In genomic region chr20:52190437-52191131, GRCh38 we compare ENCODE assay signal across 8 cellular contexts. TPM values are rescaled to one million over a fixed set of nuclear protein-coding genes. Genes with fewer than 3 reads are reported as not detected.
DNase-seq lines count a peak whose midpoint lies in the region; ATAC-seq and TF ChIP-seq lines count a peak whose summit lies in the region.

No MANE protein-coding gene starts in this region.

- TF ChIP-seq RAD21 in liver (IDR thresholded peaks at IDR 0.05), result no peak

- DNase-seq in DMS 273 treated with DMSO at 0.1 percent for 48 hours (lab: John Stamatoyannopoulos, UW), result peak; percentile 2
- peak; percentile 34 for DNase-seq in Jurkat, Clone E6-1 (ENCODE audit: low read depth, low spot score)
- DNase-seq in WERI-Rb-1, result peak; percentile 34
- peak; percentile 40 for DNase-seq in choroid plexus epithelial cell (ENCODE audit: low read depth)
- DNase-seq in stimulated activated CD8-positive, alpha-beta memory T cell treated with anti-CD3 and anti-CD28 coated beads, Interleukin-2, amount 100 ng/mL, for 48 hours (ENCODE audit: low read depth in 2 of 2), result peak; percentile 17 to 19

- H3K36me3 ChIP-seq in WERI-Rb-1 (no peaks in the 10 kb centered on the region; the same call in 1 of the 2 replicates), liver (ENCODE audit: control insufficient read depth in 4 of 4, insufficient read depth in 3 of 4, low read depth in 1 of 4, low read length in 3 of 4) (peaks cover 0 to 5% (median 3%) of the 10 kb centered on the region in 4 donors)

- peaks cover 5 to 17% (median 11%) of the 10 kb centered on the region in 4 donors for H3K4me1 ChIP-seq in liver (ENCODE audit: control insufficient read depth in 4 of 4, insufficient read depth in 4 of 4, low read length in 3 of 4)

- ATAC-seq in GM21423 (IDR thresholded peaks at IDR 0.05; ENCODE audit: unreplicated experiment) (peak; percentile 32), GM21526 (IDR thresholded peaks at IDR 0.05; ENCODE audit: low FRiP score, unreplicated experiment) (no peak)

- H3K27me3 ChIP-seq in WERI-Rb-1 (ENCODE audit: insufficient read depth, low read depth, severe bottlenecking) (no peaks in the 10 kb centered on the region), liver (ENCODE audit: control insufficient read depth in 4 of 4, insufficient read depth in 4 of 4, low read length in 3 of 4) (no peaks in the 10 kb centered on the region)

- H3K9me3 ChIP-seq in WERI-Rb-1 (ENCODE audit: severe bottlenecking) (no peaks in the 10 kb centered on the region), liver (ENCODE audit: control insufficient read depth in 4 of 4, low read length in 3 of 4) (no peaks in the 10 kb centered on the region)

- H3K27ac ChIP-seq in WERI-Rb-1 (peak overlapping the region; percentile 80), liver (ENCODE audit: low read depth in 1 of 2, low read length in 2 of 2) (peak overlapping the region in 1 of 2 donors; percentile 80)

- 18% methylated on average over 15 of the region's 15 CpGs for WGBS in liver

- H3K9ac ChIP-seq in liver (ENCODE audit: low read depth in 1 of 2, low read length in 2 of 2), result peak overlapping the region in 1 of 2 donors; percentile 69

- peak overlapping the region; percentile 87 for H3K4me3 ChIP-seq in Jurkat, Clone E6-1 (ENCODE audit: low read length)
- H3K4me3 ChIP-seq in WERI-Rb-1 (ENCODE audit: low read depth, low read length), result peak overlapping the region; percentile 93
- peak overlapping the region; percentile 88 for H3K4me3 ChIP-seq in choroid plexus epithelial cell (ENCODE audit: low read depth, low read length)
- H3K4me3 ChIP-seq in liver (ENCODE audit: low read depth in 1 of 3, low read length in 3 of 3), result peak overlapping the region; percentile 70 to 95 (median 86)

- TF ChIP-seq CTCF in WERI-Rb-1 (IDR thresholded peaks at IDR 0.05; ENCODE audit: low read depth, low read length), result no peak
- no peak for TF ChIP-seq CTCF in choroid plexus epithelial cell (conservative IDR thresholded peaks at IDR 0.05; ENCODE audit: low read depth, low read length)
- no peak for TF ChIP-seq CTCF in liver (IDR thresholded peaks at IDR 0.05; ENCODE audit: low read depth, low read length, missing input control)

TF ChIP-seq in liver, 16 proteins besides CTCF, POLR2A, EP300 and RAD21:
- TF ChIP-seq ZBTB33 (IDR thresholded peaks at IDR 0.05) (no peak), JUND (IDR thresholded peaks at IDR 0.05) (no peak), RXRA (IDR thresholded peaks at IDR 0.05) (no peak), HNF4A (conservative IDR thresholded peaks at IDR 0.05) (no peak), FOXA2 (IDR thresholded peaks at IDR 0.05) (no peak), EGR1 (IDR thresholded peaks at IDR 0.05; ENCODE audit: low read depth in 2 of 2) (no peak), ATF3 (IDR thresholded peaks at IDR 0.05) (no peak), TAF1 (conservative IDR thresholded peaks at IDR 0.05) (no peak), NR2F2 (IDR thresholded peaks at IDR 0.05) (no peak), HNF4G (IDR thresholded peaks at IDR 0.05) (no peak), GABPA (IDR thresholded peaks at IDR 0.05 in 1 of 2, conservative IDR thresholded peaks at IDR 0.05 in 1 of 2) (no peak), YY1 (IDR thresholded peaks at IDR 0.05) (no peak), MAX (IDR thresholded peaks at IDR 0.05) (no peak), FOXA1 (IDR thresholded peaks at IDR 0.05) (no peak), SP1 (IDR thresholded peaks at IDR 0.05) (no peak)

RNA-seq across cellular contexts. Expression of gene ZFP64, which starts 1.0 kb away (rescaled TPM):
- polyA plus RNA-seq in Jurkat, Clone E6-1 (2012; ENCODE audit: insufficient read depth, insufficient read length), result 16.9 TPM
- 1 to 10 TPM; 3.2 to 6.3 TPM for total RNA-seq in liver
- 1 to 10 TPM; 4.4 to 5.3 TPM for polyA plus RNA-seq in liver
